Comparison of ENCODE assay signal across 31 cellular contexts in the genomic region with DNA sequence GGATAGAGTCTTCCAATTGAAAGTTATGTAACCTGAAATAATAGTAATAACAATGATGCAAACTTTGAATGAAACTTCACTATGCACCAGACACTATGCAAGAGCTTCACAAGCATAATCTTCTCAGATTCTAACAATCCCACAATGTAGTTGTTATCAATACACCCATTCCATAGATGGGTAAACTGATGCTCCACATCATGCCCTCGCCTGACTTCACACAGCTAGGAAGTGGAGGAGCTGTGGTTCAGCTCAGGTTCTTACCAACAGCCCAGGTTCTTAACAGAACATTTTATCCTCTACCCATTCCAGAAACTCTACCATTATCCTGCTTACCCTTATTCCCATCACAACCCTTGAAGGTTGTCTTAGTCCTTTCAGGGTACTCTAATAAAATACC.
"Had no signal": no experiment of that assay in that cellular context is flagged by ENCODE, and none has a peak within 500 bp of the region (broad histone marks: within the 10 kb centered on the region; RNA-seq: fewer than 3 reads in every experiment).

No MANE protein-coding gene starts in this region.

- ATAC-seq: naive thymus-derived CD8-positive, alpha-beta T cell; natural killer cell treated with Interleukin-12 subunit alpha and Interleukin-12 subunit beta and Interleukin-15 and Interleukin-18, amount 100 ng/mL, for 72 hours; psoas muscle; sciatic nerve; stimulated activated memory B cell treated with anti-CD40 and anti-IgM and Interleukin-4, amounts not matched to agents 10 μg/mL and 1 μg/mL and 100 μg/mL, for 72 hours; stimulated activated naive CD8-positive, alpha-beta T cell treated with anti-CD3 and anti-CD28 coated beads, Interleukin-15, amount 100 ng/mL, for 72 hours; stimulated activated naive CD8-positive, alpha-beta T cell treated with anti-CD3 and anti-CD28 coated beads, Interleukin-15, Interleukin-2, amounts not matched to agents 100 U/mL and 50 U/mL, for 24 hours; upper lobe of right lung had no signal

- DNase-seq: naive B cell; naive thymus-derived CD8-positive, alpha-beta T cell; nephron progenitor cell; occipital lobe; ovary; posterior cingulate gyrus; psoas muscle; right cardiac atrium; spleen; stimulated activated CD4-positive, alpha-beta T cell treated with anti-CD3 and anti-CD28 coated beads, Interleukin-12 subunit alpha, Interleukin-12 subunit beta, amount 100 ng/mL, for 4 hours; stimulated activated CD4-positive, alpha-beta T cell treated with anti-CD3 and anti-CD28 coated beads, Interleukin-1b, Interleukin-23, amount 100 ng/mL, for 48 hours; stimulated activated CD4-positive, alpha-beta T cell treated with anti-CD3 and anti-CD28 coated beads, Interleukin-4, amount 100 ng/mL, for 1 hour; stimulated activated CD4-positive, alpha-beta T cell treated with anti-CD3 and anti-CD28 coated beads, Interleukin-4, amount 100 ng/mL, for 4 hours; stimulated activated CD8-positive, alpha-beta memory T cell treated with anti-CD3 and anti-CD28 coated beads, Interleukin-4, amount 100 ng/mL, for 48 hours; stimulated activated naive CD4-positive, alpha-beta T cell; stimulated activated naive CD8-positive, alpha-beta T cell treated with anti-CD3 and anti-CD28 coated beads, Interleukin-15, amount 100 ng/mL, for 72 hours; stimulated activated naive CD8-positive, alpha-beta T cell treated with anti-CD3 and anti-CD28 coated beads, Interleukin-15, Interleukin-2, amounts not matched to agents 100 U/mL and 50 U/mL, for 24 hours; substantia nigra; testis; tibial artery; transverse colon; upper lobe of right lung had no signal

- H3K36me3 ChIP-seq: neural progenitor cell, ovary, spleen, suprapubic skin, tibial artery, transverse colon, upper lobe of right lung, vagina had no signal

- H3K79me2 ChIP-seq: parathyroid adenoma had no signal

- H3K27me3 ChIP-seq: neural progenitor cell, ovary, testis, transverse colon, vagina had no signal

- H3K27ac ChIP-seq: neural progenitor cell, ovary, parathyroid adenoma, psoas muscle, skin epidermis, spleen, suprapubic skin, testis, tibial artery, transverse colon, upper lobe of right lung, vagina had no signal

- H3K9ac ChIP-seq: neural progenitor cell, parathyroid adenoma had no signal

- H3K4me3 ChIP-seq: neural progenitor cell, ovary, psoas muscle, skin epidermis, smooth muscle cell, spleen, suprapubic skin, testis, tibial artery, transverse colon, upper lobe of right lung, vagina had no signal

- H3K9me3 ChIP-seq: ovary, psoas muscle, spleen, suprapubic skin, testis, tibial artery, transverse colon, upper lobe of right lung, vagina had no signal

- H3K4me2 ChIP-seq: smooth muscle cell had no signal

- H3K4me1 ChIP-seq: parathyroid adenoma, psoas muscle, spleen, testis, tibial artery, transverse colon, upper lobe of right lung, vagina had no signal

- H2AFZ ChIP-seq: neural progenitor cell, parathyroid adenoma had no signal
